ENCODE assay signal across 14 cellular contexts in genomic region chr16:25210758-25211157, GRCh38. TPM values are rescaled to one million over a fixed set of nuclear protein-coding genes. Genes with fewer than 3 reads are reported as not detected.
DNase-seq lines count a peak whose midpoint lies in the region; ATAC-seq and TF ChIP-seq lines count a peak whose summit lies in the region.
"Had no signal": no experiment of that assay in that cellular context is flagged by ENCODE, and none has a peak within 500 bp of the region (broad histone marks: within the 10 kb centered on the region; RNA-seq: fewer than 3 reads in every experiment).

No MANE protein-coding gene starts in this region.

- no peak overlapping the region for H3K27ac ChIP-seq in SK-N-SH (ENCODE audit: low read depth in 2 of 2, low read length in 1 of 2)
- H3K27ac ChIP-seq in brain microvascular endothelial cell = no peak overlapping the region
- no peak overlapping the region for H3K27ac ChIP-seq in sigmoid colon

- TF ChIP-seq RAD21 in SK-N-SH (IDR thresholded peaks at IDR 0.05; ENCODE audit: low read length) = no peak

- H3K4me1 Mint-ChIP-seq in Calu3 (ENCODE audit: low read depth, unreplicated experiment) = no peaks in the 10 kb centered on the region
- H3K4me1 Mint-ChIP-seq: activated B cell treated with CpG ODN at 0.5 μM for 24 hours had no signal

- no peak for TF ChIP-seq EP300 in SK-N-SH (IDR thresholded peaks at IDR 0.05; ENCODE audit: borderline replicate concordance in 1 of 2, low read depth in 1 of 2, low read length in 1 of 2)
- TF ChIP-seq EP300 in sigmoid colon (IDR thresholded peaks at IDR 0.05) = no peak

- no peak overlapping the region for H3K4me3 Mint-ChIP-seq in Calu3 (ENCODE audit: low read depth, unreplicated experiment)
- H3K4me3 Mint-ChIP-seq: activated B cell treated with CpG ODN at 0.5 μM for 24 hours had no signal

- H3K9me3 ChIP-seq in SK-N-SH (no peaks in the 10 kb centered on the region), sigmoid colon (no peaks in the 10 kb centered on the region)

- no peaks in the 10 kb centered on the region for H3K36me3 Mint-ChIP-seq in Calu3 (ENCODE audit: insufficient read depth, unreplicated experiment)

- ATAC-seq in SK-N-SH treated with all-trans-retinoic acid at 6 μM for 48 hours = peak; percentile 60
- no peak for ATAC-seq in HG03439 (IDR thresholded peaks at IDR 0.05; ENCODE audit: unreplicated experiment)

- H3K4me2 ChIP-seq in SK-N-SH = no peak overlapping the region

- no peak overlapping the region for H3K9ac ChIP-seq in SK-N-SH

- TF ChIP-seq POLR2A in NB4 (IDR thresholded peaks at IDR 0.05; ENCODE audit: extremely low read depth, insufficient read length) (no peak), sigmoid colon (IDR thresholded peaks at IDR 0.05) (no peak)

- DNase-seq in SK-N-SH = no peak
- DNase-seq in NB4 (ENCODE audit: low read depth) = peak; percentile 93
- DNase-seq in brain microvascular endothelial cell = peak; percentile 82
- peak; percentile 84 for DNase-seq in renal cortical epithelial cell (ENCODE audit: low read depth)
- no peak for DNase-seq in sigmoid colon
- DNase-seq in Calu3 = no peak
- DNase-seq: 8988T; activated B cell treated with CpG ODN at 0.5 μM for 24 hours; activated naive CD4-positive, alpha-beta T cell; DMS53; NCI-H187 treated with DMSO at 0.1 percent for 48 hours had no signal

- no peaks in the 10 kb centered on the region for H4K20me1 ChIP-seq in SK-N-SH (ENCODE audit: insufficient read depth)

- H2AFZ ChIP-seq in SK-N-SH (ENCODE audit: low read depth) = no peak overlapping the region

- no peak overlapping the region for H3K27ac Mint-ChIP-seq in Calu3 (ENCODE audit: unreplicated experiment)
- H3K27ac Mint-ChIP-seq: activated B cell treated with CpG ODN at 0.5 μM for 24 hours had no signal

- POLR2A ChIA-PET in SK-N-SH (lab: Yijun Ruan, JAX) = no interaction called here

- in situ Hi-C loops in brain microvascular endothelial cell (cut with HindIII; ENCODE audit: low pct_ligation_motif_present, low sequenced_read_pairs) = no loop called here

- no peaks in the 10 kb centered on the region for H3K79me2 ChIP-seq in SK-N-SH (ENCODE audit: insufficient read depth)

- no peak for TF ChIP-seq CTCF in SK-N-SH (IDR thresholded peaks at IDR 0.05)
- TF ChIP-seq CTCF in NB4 (IDR thresholded peaks at IDR 0.05; ENCODE audit: low read depth, low read length) = no peak
- TF ChIP-seq CTCF in brain microvascular endothelial cell (IDR thresholded peaks at IDR 0.05; ENCODE audit: low read depth, low read length, missing control alignments) = no peak
- no peak for TF ChIP-seq CTCF in sigmoid colon (IDR thresholded peaks at IDR 0.05)
- TF ChIP-seq CTCF in Calu3 (IDR thresholded peaks at IDR 0.05; ENCODE audit: unreplicated experiment) = no peak

- no peaks in the 10 kb centered on the region for H3K36me3 ChIP-seq in SK-N-SH (replicated peaks in 1 of 2; ENCODE audit: control insufficient read depth in 1 of 2, insufficient read depth in 2 of 2, low read length in 1 of 2)
- H3K36me3 ChIP-seq in brain microvascular endothelial cell (replicated peaks) = no peaks in the 10 kb centered on the region
- no peaks in the 10 kb centered on the region for H3K36me3 ChIP-seq in sigmoid colon

- 27% methylated on average over 4 of the region's 4 CpGs for WGBS in SK-N-SH (ENCODE audit: low lambda C conversion rate)
- 52 to 87% methylated on average over 4 of the region's 4 CpGs for WGBS in sigmoid colon, 2 donors

- H3K9me2 ChIP-seq in SK-N-SH = no peaks in the 10 kb centered on the region

- H3K27me3 Mint-ChIP-seq in Calu3 (ENCODE audit: unreplicated experiment) = peaks cover 29% of the 10 kb centered on the region

- H3F3A ChIP-seq in SK-N-SH (replicated peaks; ENCODE audit: insufficient read depth) = no peaks in the 10 kb centered on the region

- intact Hi-C loops in sigmoid colon (cut with DNase I) (no loop called here), Calu3 (cut with micrococcal nuclease; ENCODE audit: unreplicated experiment) (no loop called here)

- no peaks in the 10 kb centered on the region for H3K9me3 Mint-ChIP-seq in Calu3 (ENCODE audit: low read depth, unreplicated experiment)
- H3K9me3 Mint-ChIP-seq: activated B cell treated with CpG ODN at 0.5 μM for 24 hours had no signal

- no TSS peak for BruUV-seq in Calu3 (replicated peaks; lab: Mats Ljungman, UMichigan)

- no peaks in the 10 kb centered on the region for H3K27me3 ChIP-seq in SK-N-SH (ENCODE audit: insufficient read depth)
- no peaks in the 10 kb centered on the region for H3K27me3 ChIP-seq in brain microvascular endothelial cell (replicated peaks)
- H3K27me3 ChIP-seq in sigmoid colon = no peaks in the 10 kb centered on the region

- H3K4me1 ChIP-seq in SK-N-SH (ENCODE audit: control insufficient read depth in 1 of 2, insufficient read depth in 2 of 2, low read depth in 1 of 2, low read length in 1 of 2) (no peaks in the 10 kb centered on the region), sigmoid colon (no peaks in the 10 kb centered on the region)

- CTCF ChIA-PET in SK-N-SH (lab: Yijun Ruan, JAX) (interaction anchor here (1.1 kb wide), 1 partner anchor 31 kb away, joined by 3 read pairs; no protein-coding TSS in a partner anchor), Calu3 (lab: Charles Lee) (no interaction called here)

- H3K4me3 ChIP-seq in SK-N-SH (ENCODE audit: low read depth in 2 of 2, low read length in 1 of 2) (no peak overlapping the region), NB4 (ENCODE audit: low read depth, low read length) (no peak overlapping the region), brain microvascular endothelial cell (ENCODE audit: low read depth, low read length) (no peak overlapping the region), sigmoid colon (no peak overlapping the region)

TF ChIP-seq in SK-N-SH treated with all-trans-retinoic acid at 6 μM for 48 hours, 23 proteins besides CTCF, POLR2A, EP300 and RAD21 (continues in another document):
- no peak for TF ChIP-seq ZC3H10 (CRISPR knock-in tag; IDR thresholded peaks at IDR 0.05)
- TF ChIP-seq TOX (CRISPR knock-in tag; IDR thresholded peaks at IDR 0.05; ENCODE audit: borderline replicate concordance) = no peak
- TF ChIP-seq ZNF8 (CRISPR knock-in tag; IDR thresholded peaks at IDR 0.05) = no peak
- TF ChIP-seq GLIS3 (CRISPR knock-in tag; IDR thresholded peaks at IDR 0.05) = no peak
- TF ChIP-seq TCF4 (CRISPR knock-in tag; IDR thresholded peaks at IDR 0.05; ENCODE audit: borderline replicate concordance) = no peak
- no peak for TF ChIP-seq ZFP3 (CRISPR knock-in tag; IDR thresholded peaks at IDR 0.05)
- no peak for TF ChIP-seq ZNF70 (CRISPR knock-in tag; IDR thresholded peaks at IDR 0.05)
- TF ChIP-seq CREB5 (CRISPR knock-in tag; IDR thresholded peaks at IDR 0.05; ENCODE audit: low read depth) = no peak
- no peak for TF ChIP-seq PPARA (CRISPR knock-in tag; IDR thresholded peaks at IDR 0.05; ENCODE audit: borderline replicate concordance)
- no peak for TF ChIP-seq ISL1 (CRISPR knock-in tag; IDR thresholded peaks at IDR 0.05)
- TF ChIP-seq RARB (CRISPR knock-in tag; IDR thresholded peaks at IDR 0.05) = no peak

TF ChIP-seq in SK-N-SH, 30 proteins besides CTCF, POLR2A, EP300 and RAD21 (continues in another document):
- TF ChIP-seq, protein P1, sequence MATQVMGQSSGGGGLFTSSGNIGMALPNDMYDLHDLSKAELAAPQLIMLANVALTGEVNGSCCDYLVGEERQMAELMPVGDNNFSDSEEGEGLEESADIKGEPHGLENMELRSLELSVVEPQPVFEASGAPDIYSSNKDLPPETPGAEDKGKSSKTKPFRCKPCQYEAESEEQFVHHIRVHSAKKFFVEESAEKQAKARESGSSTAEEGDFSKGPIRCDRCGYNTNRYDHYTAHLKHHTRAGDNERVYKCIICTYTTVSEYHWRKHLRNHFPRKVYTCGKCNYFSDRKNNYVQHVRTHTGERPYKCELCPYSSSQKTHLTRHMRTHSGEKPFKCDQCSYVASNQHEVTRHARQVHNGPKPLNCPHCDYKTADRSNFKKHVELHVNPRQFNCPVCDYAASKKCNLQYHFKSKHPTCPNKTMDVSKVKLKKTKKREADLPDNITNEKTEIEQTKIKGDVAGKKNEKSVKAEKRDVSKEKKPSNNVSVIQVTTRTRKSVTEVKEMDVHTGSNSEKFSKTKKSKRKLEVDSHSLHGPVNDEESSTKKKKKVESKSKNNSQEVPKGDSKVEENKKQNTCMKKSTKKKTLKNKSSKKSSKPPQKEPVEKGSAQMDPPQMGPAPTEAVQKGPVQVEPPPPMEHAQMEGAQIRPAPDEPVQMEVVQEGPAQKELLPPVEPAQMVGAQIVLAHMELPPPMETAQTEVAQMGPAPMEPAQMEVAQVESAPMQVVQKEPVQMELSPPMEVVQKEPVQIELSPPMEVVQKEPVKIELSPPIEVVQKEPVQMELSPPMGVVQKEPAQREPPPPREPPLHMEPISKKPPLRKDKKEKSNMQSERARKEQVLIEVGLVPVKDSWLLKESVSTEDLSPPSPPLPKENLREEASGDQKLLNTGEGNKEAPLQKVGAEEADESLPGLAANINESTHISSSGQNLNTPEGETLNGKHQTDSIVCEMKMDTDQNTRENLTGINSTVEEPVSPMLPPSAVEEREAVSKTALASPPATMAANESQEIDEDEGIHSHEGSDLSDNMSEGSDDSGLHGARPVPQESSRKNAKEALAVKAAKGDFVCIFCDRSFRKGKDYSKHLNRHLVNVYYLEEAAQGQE (IDR thresholded peaks at IDR 0.05; ENCODE audit: low read depth, low read length) = no peak
- no peak for TF ChIP-seq SIN3A (IDR thresholded peaks at IDR 0.05; ENCODE audit: borderline replicate concordance, low read depth, low read length)
- no peak for TF ChIP-seq NFIC (IDR thresholded peaks at IDR 0.05; ENCODE audit: borderline replicate concordance)
- no peak for TF ChIP-seq GABPA (IDR thresholded peaks at IDR 0.05; ENCODE audit: low read depth)
- TF ChIP-seq FOXM1 (IDR thresholded peaks at IDR 0.05; ENCODE audit: low read depth) = no peak
- TF ChIP-seq JUND (IDR thresholded peaks at IDR 0.05) = no peak

RNA-seq across cellular contexts. Expression of gene AQP8, which starts 6.0 kb away (rescaled TPM):
- 0.03 TPM in 1 of 2 replicates, not detected in the other for polyA plus RNA-seq in SK-N-SH (2012; rRNA removed)
- not detected in 2 replicates for polyA plus RNA-seq in SK-N-SH (2012; cell fraction: cytosol; rRNA removed)
- 0.12 and 0.14 TPM in 2 replicates for polyA plus RNA-seq in SK-N-SH (2012; cell fraction: nucleus; rRNA removed)
- not detected in 2 replicates for total RNA-seq in renal cortical epithelial cell
- under 1 TPM in 1 of 4 donors, not detected in 3; 0.83 TPM for total RNA-seq in sigmoid colon
- polyA plus RNA-seq in sigmoid colon = 100 to 1,000 TPM; 158 to 466 (median 214) TPM
- total RNA-seq in Calu3 (2022) = not detected in 2 replicates
- total RNA-seq: activated B cell treated with CpG ODN at 0.5 μM for 24 hours, skeletal muscle tissue had no signal

RNA-seq across cellular contexts. Expression of gene ZKSCAN2, which starts 46.9 kb away (rescaled TPM):
- polyA plus RNA-seq in SK-N-SH (2012; rRNA removed) = 1.6 and 1.9 TPM in 2 replicates
- polyA plus RNA-seq in SK-N-SH (2012; cell fraction: cytosol; rRNA removed) = 1.6 TPM in 2 replicates
- polyA plus RNA-seq in SK-N-SH (2012; cell fraction: nucleus; rRNA removed) = 2.3 and 3.2 TPM in 2 replicates
- total RNA-seq in renal cortical epithelial cell = 2.6 and 10.4 TPM in 2 replicates
- 1 to 10 TPM; 3.9 to 5.5 (median 4.4) TPM for total RNA-seq in sigmoid colon
- polyA plus RNA-seq in sigmoid colon = 1 to 10 TPM in 2 of 3 donors, under 1 TPM in 1; 0.23 to 1.2 (median 1.2) TPM
- total RNA-seq in Calu3 (2022) = 8.4 and 8.7 TPM in 2 replicates

Comparison
In these comparisons a context has a peak if more than half of its experiments do, and no peak if none do; other contexts are left out.
1. DNase-seq: peak in NB4 (single experiment), brain microvascular endothelial cell (single experiment) and renal cortical epithelial cell (single experiment); none in SK-N-SH (single experiment), sigmoid colon (single experiment) and Calu3 (single experiment).